15 cellular contexts compared by ENCODE assay signal in genomic region chr2:120541972-120542670, GRCh38.
DNase-seq lines count a peak whose midpoint lies in the region; ATAC-seq and TF ChIP-seq lines count a peak whose summit lies in the region.
"Had no signal": no experiment of that assay in that cellular context is flagged by ENCODE, and none has a peak within 500 bp of the region (broad histone marks: within the 10 kb centered on the region; RNA-seq: fewer than 3 reads in every experiment).

No MANE protein-coding gene starts in this region.

- intact Hi-C loops in Right ventricle myocardium inferior (cut with DNase I) (no loop called here), right cardiac atrium (cut with DNase I) (loop anchor here in 1 of 4 donors (10.0 kb wide), 1 partner anchor 133 kb away; no protein-coding TSS in a partner anchor), right lobe of liver (cut with DNase I) (no loop called here), psoas muscle (cut with DNase I) (no loop called here), tibial artery (cut with DNase I; ENCODE audit: low total_unique reads) (no loop called here)

- H3K27me3 ChIP-seq in right cardiac atrium (ENCODE audit: control insufficient read depth, insufficient read depth), result no peaks in the 10 kb centered on the region
- H3K27me3 ChIP-seq in right lobe of liver, result no peaks in the 10 kb centered on the region
- H3K27me3 ChIP-seq in psoas muscle (ENCODE audit: insufficient read depth in 3 of 3, low read length in 2 of 3), result no peaks in the 10 kb centered on the region
- no peaks in the 10 kb centered on the region for H3K27me3 ChIP-seq in tibial artery

- H3K4me3 ChIP-seq in right cardiac atrium (ENCODE audit: low read length), result no peak overlapping the region
- no peak overlapping the region for H3K4me3 ChIP-seq in right lobe of liver
- no peak overlapping the region for H3K4me3 ChIP-seq in psoas muscle
- no peak overlapping the region for H3K4me3 ChIP-seq in tibial artery

- ATAC-seq in Right ventricle myocardium inferior (no peak), right cardiac atrium (no peak), right lobe of liver (no peak), psoas muscle (peak in 2 of 4 donors; percentile 2 to 3), GM19455 (IDR thresholded peaks at IDR 0.05; ENCODE audit: unreplicated experiment) (no peak)
- ATAC-seq: CD8-positive, alpha-beta T cell; HCT116 had no signal

- H3K27ac ChIP-seq in right cardiac atrium (ENCODE audit: low read length) (no peak overlapping the region), right lobe of liver (peak overlapping the region; percentile 29 to 75 (median 30)), psoas muscle (peak overlapping the region; percentile 90), tibial artery (peak overlapping the region; percentile 73 to 83)
- H3K27ac ChIP-seq: 22Rv1, HL-60 had no signal

- no peak for TF ChIP-seq POLR2A in right lobe of liver (IDR thresholded peaks at IDR 0.05)

- WGBS in right cardiac atrium, result 96% methylated on average over 7 of the region's 7 CpGs
- 98% methylated on average over 4 of the region's 7 CpGs for WGBS in right lobe of liver (ENCODE audit: insufficient coverage, low coverage, low lambda C conversion rate, missing lambda C conversion rate)
- 71 to 76% (median 72%) methylated on average over 7 of the region's 7 CpGs for WGBS in psoas muscle, 3 donors

- H3K9me3 ChIP-seq in right cardiac atrium (ENCODE audit: control insufficient read depth, low read length) (no peaks in the 10 kb centered on the region), right lobe of liver (no peaks in the 10 kb centered on the region), psoas muscle (no peaks in the 10 kb centered on the region), tibial artery (no peaks in the 10 kb centered on the region)
- H3K9me3 ChIP-seq: Caco-2 had no signal

- H3K4me1 ChIP-seq in right cardiac atrium (ENCODE audit: control insufficient read depth, insufficient read depth, low read length), result peaks cover 3% of the 10 kb centered on the region
- peaks cover 0 to 49% (median 17%) of the 10 kb centered on the region in 4 donors for H3K4me1 ChIP-seq in right lobe of liver
- peaks cover 49% of the 10 kb centered on the region for H3K4me1 ChIP-seq in psoas muscle
- peaks cover 0 to 44% (median 41%) of the 10 kb centered on the region in 4 donors for H3K4me1 ChIP-seq in tibial artery

- peak; percentile 50 for DNase-seq in Right ventricle myocardium inferior (ENCODE audit: missing footprints)
- DNase-seq in right cardiac atrium, result no peak
- no peak for DNase-seq in right lobe of liver
- DNase-seq in psoas muscle, result no peak
- DNase-seq in tibial artery, result no peak
- no peak for DNase-seq in COR-L47 (lab: John Stamatoyannopoulos, UW)
- DNase-seq in NCI-H1417 (lab: John Stamatoyannopoulos, UW), result no peak
- DNase-seq: Caco-2; CD8-positive, alpha-beta T cell; DMS53; GF-D8 had no signal

- TF ChIP-seq CTCF in right lobe of liver (IDR thresholded peaks at IDR 0.05) (no peak), psoas muscle (IDR thresholded peaks at IDR 0.05) (no peak), tibial artery (IDR thresholded peaks at IDR 0.05) (no peak)

- no peaks in the 10 kb centered on the region for H3K36me3 ChIP-seq in right lobe of liver
- no peaks in the 10 kb centered on the region for H3K36me3 ChIP-seq in psoas muscle (ENCODE audit: insufficient read depth in 1 of 2, low read depth in 1 of 2)
- H3K36me3 ChIP-seq in tibial artery, result no peaks in the 10 kb centered on the region
